ENCODE assay signal across 1 cellular context in the genomic region with DNA sequence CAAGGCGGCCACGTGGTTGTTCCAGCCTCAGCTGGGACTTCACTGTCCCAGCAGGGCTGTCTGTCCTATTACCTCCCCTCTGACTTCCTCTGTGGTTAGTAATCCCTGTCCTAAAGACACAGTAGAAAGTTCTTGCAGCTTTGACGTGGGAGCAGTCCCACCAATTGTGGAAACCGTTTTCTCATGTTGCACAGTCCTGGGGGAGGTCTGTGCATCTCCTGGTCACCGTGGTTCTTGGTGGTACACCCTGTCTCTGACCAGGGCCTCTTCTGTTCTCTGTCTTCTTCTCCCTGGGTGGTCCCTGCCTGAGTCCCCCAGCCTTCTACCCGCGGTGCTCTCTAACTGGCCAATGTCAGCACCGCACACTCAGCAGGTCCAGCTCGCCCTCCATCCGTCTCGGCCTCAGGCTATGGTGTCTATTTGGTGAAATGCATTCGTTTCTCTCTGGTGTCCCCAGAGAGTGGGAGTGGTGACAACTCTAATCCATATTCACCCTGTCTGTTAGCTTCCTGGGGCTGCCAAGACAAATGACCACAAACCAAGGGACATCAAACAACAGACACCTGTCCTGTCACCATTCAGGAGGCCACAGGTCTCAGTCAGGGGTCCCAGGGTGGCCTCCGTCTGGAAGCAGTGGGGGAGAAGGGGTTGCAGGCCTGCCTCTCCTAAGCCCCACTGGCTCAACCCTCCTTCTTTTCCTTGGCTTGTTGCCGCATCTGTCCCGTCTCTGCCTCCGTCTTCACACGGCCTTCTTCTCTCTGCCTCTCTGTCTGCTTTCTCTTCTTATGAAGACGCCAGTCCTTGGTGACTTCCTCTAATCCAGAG.
TF ChIP-seq lines count a peak whose summit lies in the region.

No MANE protein-coding gene starts in this region.

TF ChIP-seq in IMR-90, 13 proteins besides CTCF, POLR2A, EP300 and RAD21 (continued from another document):
- TF ChIP-seq, protein P1, sequence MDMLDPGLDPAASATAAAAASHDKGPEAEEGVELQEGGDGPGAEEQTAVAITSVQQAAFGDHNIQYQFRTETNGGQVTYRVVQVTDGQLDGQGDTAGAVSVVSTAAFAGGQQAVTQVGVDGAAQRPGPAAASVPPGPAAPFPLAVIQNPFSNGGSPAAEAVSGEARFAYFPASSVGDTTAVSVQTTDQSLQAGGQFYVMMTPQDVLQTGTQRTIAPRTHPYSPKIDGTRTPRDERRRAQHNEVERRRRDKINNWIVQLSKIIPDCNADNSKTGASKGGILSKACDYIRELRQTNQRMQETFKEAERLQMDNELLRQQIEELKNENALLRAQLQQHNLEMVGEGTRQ (IDR thresholded peaks at IDR 0.05; ENCODE audit: low read depth, low read length), result no peak
- TF ChIP-seq MAFK (IDR thresholded peaks at IDR 0.05; ENCODE audit: low read depth, low read length), result no peak
TF ChIP-seq in IMR-90: peak in this region for 0.
